Comparison of ENCODE assay signal across 8 cellular contexts in genomic region chr6:100881707-100882040, GRCh38. TPM values are rescaled to one million over a fixed set of nuclear protein-coding genes. Genes with fewer than 3 reads are reported as not detected.
A peak's percentile ranks its signal among the peaks of the same experiment; 100 is the strongest.
DNase-seq lines count a peak whose midpoint lies in the region; ATAC-seq, FAIRE-seq and TF ChIP-seq lines count a peak whose summit lies in the region.

No MANE protein-coding gene starts in this region.

- TF ChIP-seq CTCF in AG04450 (IDR thresholded peaks at IDR 0.05; ENCODE audit: low read depth, low read length) (no peak), choroid plexus epithelial cell (conservative IDR thresholded peaks at IDR 0.05; ENCODE audit: low read depth, low read length) (no peak)

- H3K4me1 ChIP-seq in mononuclear cell (ENCODE audit: insufficient read depth, low read length): peaks cover 27% of the 10 kb centered on the region

- ATAC-seq in GM18505 (IDR thresholded peaks at IDR 0.05; ENCODE audit: unreplicated experiment) (peak; percentile 22), GM19023 (IDR thresholded peaks at IDR 0.05; ENCODE audit: unreplicated experiment) (no peak)

- H3K9me3 ChIP-seq in AG04450 (ENCODE audit: control insufficient read depth, insufficient read depth, low read length): no peaks in the 10 kb centered on the region
- no peaks in the 10 kb centered on the region for H3K9me3 ChIP-seq in mononuclear cell (ENCODE audit: low read depth, low read length)

- peak overlapping the region; percentile 43 for H3K27ac ChIP-seq in AG04450 (ENCODE audit: low read depth, low read length)

- H3K27me3 ChIP-seq in AG04450 (ENCODE audit: control insufficient read depth, insufficient read depth, low read length) (no peaks in the 10 kb centered on the region), mononuclear cell (ENCODE audit: insufficient read depth, low read length) (no peaks in the 10 kb centered on the region)

- CTCF ChIA-PET in AG04450 (lab: Charles Lee): interaction anchor here (1.5 kb wide), 1 partner anchor 218 kb away, joined by 3 read pairs; no protein-coding TSS in a partner anchor

- DNase-seq in AG04450 (ENCODE audit: low read depth, low spot score) (no peak), NCI-H345 (lab: John Stamatoyannopoulos, UW) (peak; percentile 55), choroid plexus epithelial cell (ENCODE audit: low read depth) (peak; percentile 24), HTR-8/SVneo (ENCODE audit: insufficient read length, low spot score) (no peak)
- DNase-seq in activated CD4-positive, alpha-beta T cell treated with anti-CD3 and anti-CD28 coated beads, Interleukin-2, amount 50 U/mL, for 48 hours: no peak

- no peak for TF ChIP-seq POLR2A in GM18505 (IDR thresholded peaks at IDR 0.05; ENCODE audit: borderline replicate concordance, extremely low read depth, insufficient read depth, insufficient read length)

- no peak for FAIRE-seq in HTR-8/SVneo (lab: Jason Lieb, UNC)

- H3K4me3 ChIP-seq in AG04450 (ENCODE audit: low read depth, low read length) (peak overlapping the region; percentile 91), choroid plexus epithelial cell (ENCODE audit: low read depth, low read length) (peak overlapping the region; percentile 95), mononuclear cell (ENCODE audit: low read length) (peak overlapping the region; percentile 82)

- POLR2A ChIA-PET in AG04450 (lab: Yijun Ruan, JAX): interaction anchor here (1.0 kb wide), 1 partner anchor 10 kb away, joined by 3 read pairs; no protein-coding TSS in a partner anchor

RNA-seq across cellular contexts. Expression of gene ASCC3, which starts 0.5 kb away (rescaled TPM):
- polyA plus RNA-seq in AG04450 (2011; rRNA removed): 45.1 and 56.0 TPM in 2 replicates
- polyA minus RNA-seq in AG04450 (2011; rRNA and poly(A)+ RNA removed): 66.5 and 111 TPM in 2 replicates
- 47.5 TPM for total RNA-seq in mononuclear cell

Comparison
In these comparisons a context has a peak if more than half of its experiments do, and no peak if none do; other contexts are left out.
1. DNase-seq: peak in NCI-H345 (single experiment) and choroid plexus epithelial cell (single experiment); none in AG04450 (single experiment), HTR-8/SVneo (single experiment) and activated CD4-positive, alpha-beta T cell treated with anti-CD3 and anti-CD28 coated beads, Interleukin-2, amount 50 U/mL, for 48 hours (0 of 2).
2. Peak in every context shown above with its lines, with median percentiles within 50 percentile points of each other: H3K4me3 ChIP-seq.